ENCODE assay signal across 8 cellular contexts in the genomic region with DNA sequence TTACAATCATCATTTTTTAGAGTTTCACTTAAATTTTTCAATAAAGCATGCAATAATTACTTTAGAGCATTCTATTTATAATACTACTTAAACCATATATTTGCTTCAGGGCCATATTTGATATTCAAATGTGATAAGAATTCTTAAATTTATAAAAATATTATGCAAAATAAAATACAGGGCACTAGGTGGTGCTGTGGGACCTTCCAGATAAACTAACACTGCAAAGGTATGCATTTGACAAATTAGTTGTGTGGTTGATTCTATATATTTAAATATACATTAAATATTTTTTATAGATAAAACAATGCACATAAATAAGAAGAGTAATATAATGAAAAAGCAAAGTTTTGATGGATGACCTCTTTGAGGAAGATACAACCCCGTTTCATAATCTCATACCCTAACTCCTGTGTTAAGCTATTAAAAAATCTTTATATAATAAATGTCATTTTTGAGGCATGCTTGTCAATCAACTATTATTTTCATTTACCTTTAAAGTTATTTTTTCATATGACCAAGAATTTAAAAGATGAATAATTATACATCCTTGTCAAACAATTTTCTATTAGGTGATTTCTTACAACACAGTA.
A peak's percentile ranks its signal among the peaks of the same experiment; 100 is the strongest.
DNase-seq lines count a peak whose midpoint lies in the region; ATAC-seq and TF ChIP-seq lines count a peak whose summit lies in the region.

No MANE protein-coding gene starts in this region.

- in situ Hi-C loops in ACHN (cut with HindIII; ENCODE audit: low pct_ligation_motif_present, low pct_unique_long_range_greater_than_20kb, low sequenced_read_pairs) = loop anchor here (25.0 kb wide), 1 partner anchor 570 kb away; no protein-coding TSS in a partner anchor

- H3K27me3 ChIP-seq in DOHH2 (ENCODE audit: control insufficient read depth, low read length) = no peaks in the 10 kb centered on the region

- H3K4me1 ChIP-seq in DOHH2 (ENCODE audit: control insufficient read depth, low read length) = peaks cover 6% of the 10 kb centered on the region

- no peaks in the 10 kb centered on the region for H3K9me2 ChIP-seq in DOHH2 (replicated peaks; ENCODE audit: control insufficient read depth, low read length)

- no peak overlapping the region for H3K27ac ChIP-seq in DOHH2 (ENCODE audit: low read depth, low read length)

- H3K9me3 ChIP-seq in DOHH2 (ENCODE audit: control insufficient read depth, insufficient read depth, low read length) = no peaks in the 10 kb centered on the region

- 0 out of 2 replicates have a peak overlapping the region, but pooled peaks have one; percentile 9 for H3K4me2 ChIP-seq in DOHH2 (ENCODE audit: low read length)

- DNase-seq in ACHN (peak; percentile 39), NCI-H748 (lab: John Stamatoyannopoulos, UW; ENCODE audit: unreplicated experiment) (peak; percentile 26), midbrain (lab: John Stamatoyannopoulos, UW) (peak; percentile 28)
- peak; percentile 27 for DNase-seq in central memory CD4-positive, alpha-beta T cell
- DNase-seq in activated CD4-positive, CD25-positive, alpha-beta regulatory T cell treated with anti-CD3 and anti-CD28 coated beads, Interleukin-2, amount 50 U/mL, for 72 hours = no peak

- no peaks in the 10 kb centered on the region for H3F3A ChIP-seq in DOHH2 (ENCODE audit: control insufficient read depth, insufficient read depth)

- ATAC-seq in GM18873 (IDR thresholded peaks at IDR 0.05; ENCODE audit: low FRiP score, unreplicated experiment) (no peak), GM18870 (IDR thresholded peaks at IDR 0.05; ENCODE audit: unreplicated experiment) (no peak)

- no peaks in the 10 kb centered on the region for H3K36me3 ChIP-seq in DOHH2 (ENCODE audit: control insufficient read depth, low read length)

- TF ChIP-seq CTCF in DOHH2 (IDR thresholded peaks at IDR 0.05; ENCODE audit: low read depth, low read length, poor library complexity, severe bottlenecking) = peak; percentile 18

- H3K79me2 ChIP-seq in DOHH2 (ENCODE audit: control insufficient read depth, low read length) = no peaks in the 10 kb centered on the region

- H4K20me1 ChIP-seq in DOHH2 (ENCODE audit: control insufficient read depth, insufficient read depth, low read depth, low read length) = no peaks in the 10 kb centered on the region

- H3K4me3 ChIP-seq in DOHH2 (ENCODE audit: low read length) = no peak overlapping the region
